ENCODE assay signal across 7 cellular contexts in the genomic region with DNA sequence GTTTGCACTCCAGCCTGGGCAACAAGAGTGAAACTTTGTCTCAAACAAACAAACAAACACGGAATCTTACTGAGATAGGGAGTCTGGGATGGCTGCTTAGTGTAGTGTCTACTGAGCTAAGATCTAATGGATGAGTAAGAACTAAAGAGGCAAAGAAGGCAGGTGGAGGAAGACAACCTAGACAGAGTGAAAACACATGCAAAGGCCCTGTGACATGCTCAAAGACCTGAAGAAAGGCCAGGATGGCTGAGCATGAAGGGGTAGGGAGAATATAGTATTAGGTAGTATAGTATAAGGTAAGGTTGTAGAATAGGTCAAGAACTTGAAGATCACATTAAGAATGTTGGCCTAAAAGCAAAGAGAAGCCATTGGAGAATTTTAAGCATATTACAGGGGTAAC. TPM values are rescaled to one million over a fixed set of nuclear protein-coding genes. Genes with fewer than 3 reads are reported as not detected.
"Had no signal": no experiment of that assay in that cellular context is flagged by ENCODE, and none has a peak within 500 bp of the region (broad histone marks: within the 10 kb centered on the region; RNA-seq: fewer than 3 reads in every experiment).

No MANE protein-coding gene starts in this region.

- H3K4me3 Mint-ChIP-seq: IgD-negative memory B cell had no signal

- H3K36me3 ChIP-seq: HAP-1 had no signal

- H3K4me1 ChIP-seq: HAP-1 had no signal

- H3K9me3 ChIP-seq: HAP-1 had no signal

- H3K9me3 Mint-ChIP-seq: IgD-negative memory B cell had no signal

- DNase-seq: GM23248, GOT3, H7, KBM-7 had no signal

- H2AFZ ChIP-seq: GM23248 had no signal

- ATAC-seq: HCT116 had no signal

- H3K9ac ChIP-seq: GM23248 had no signal

- H3K4me3 ChIP-seq: GM23248, HAP-1 had no signal

- H3K27ac Mint-ChIP-seq: IgD-negative memory B cell had no signal

- H3K27me3 Mint-ChIP-seq: IgD-negative memory B cell had no signal

- H3K27ac ChIP-seq: GM23248 had no signal

RNA-seq across cellular contexts. Expression of a gene that starts 49.1 kb away (rescaled TPM):
- total RNA-seq: H7 had no signal
